1 cellular context compared by ENCODE assay signal in genomic region chr9:128371622-128372117, GRCh38.
TF ChIP-seq lines count a peak whose summit lies in the region.

No MANE protein-coding gene starts in this region.

TF ChIP-seq in H1, 55 proteins besides CTCF, POLR2A, EP300 and RAD21:
- TF ChIP-seq E2F6 (IDR thresholded peaks at IDR 0.05) (peak; percentile 52; the same call in 1 of the 2 replicates), FOSL1 (IDR thresholded peaks at IDR 0.05; ENCODE audit: insufficient read depth, low read depth, low read length) (no peak), KDM5A (IDR thresholded peaks at IDR 0.05; ENCODE audit: low read length) (peak; percentile 73; the same call in 1 of the 2 replicates)
